13 cellular contexts compared by ENCODE assay signal in genomic region chr1:178486100-178487069, GRCh38. TPM values are rescaled to one million over a fixed set of nuclear protein-coding genes. Genes with fewer than 3 reads are reported as not detected.
DNase-seq lines count a peak whose midpoint lies in the region; ATAC-seq and TF ChIP-seq lines count a peak whose summit lies in the region.
"Had no signal": no experiment of that assay in that cellular context is flagged by ENCODE, and none has a peak within 500 bp of the region (broad histone marks: within the 10 kb centered on the region; RNA-seq: fewer than 3 reads in every experiment).

No MANE protein-coding gene starts in this region.

- H3K4me3 Mint-ChIP-seq in activated CD4-positive, alpha-beta T cell treated with anti-CD3 and anti-CD28 coated beads, Interleukin-2, amount 10 ng/mL, durations not matched to agents 24 days and 14 days: no peak overlapping the region
- H3K4me3 Mint-ChIP-seq: neural progenitor cell had no signal

- peak overlapping the region; percentile 39 to 63 for H3K4me3 ChIP-seq in ascending aorta
- peak overlapping the region; percentile 25 to 56 (median 46) for H3K4me3 ChIP-seq in heart right ventricle
- H3K4me3 ChIP-seq in retinal pigment epithelial cell (ENCODE audit: low read length): peak overlapping the region; percentile 37
- H3K4me3 ChIP-seq in MM.1S (ENCODE audit: low read length): no peak overlapping the region
- H3K4me3 ChIP-seq: neural progenitor cell had no signal

- H3K27ac ChIP-seq in ascending aorta: no peak overlapping the region
- H3K27ac ChIP-seq in heart right ventricle: no peak overlapping the region
- H3K27ac ChIP-seq in MM.1S (ENCODE audit: low read length): no peak overlapping the region
- H3K27ac ChIP-seq: neural progenitor cell had no signal

- no peaks in the 10 kb centered on the region for H3K9me3 ChIP-seq in ascending aorta
- H3K9me3 ChIP-seq in heart right ventricle: no peaks in the 10 kb centered on the region
- no peaks in the 10 kb centered on the region for H3K9me3 ChIP-seq in MM.1S (replicated peaks; ENCODE audit: insufficient read depth, low read length)

- peaks cover 5% of the 10 kb centered on the region for H3K27me3 Mint-ChIP-seq in activated CD4-positive, alpha-beta T cell treated with anti-CD3 and anti-CD28 coated beads, Interleukin-2, amount 10 ng/mL, durations not matched to agents 24 days and 14 days

- H3K4me1 ChIP-seq in ascending aorta: peaks cover 0 to 4% of the 10 kb centered on the region in 2 donors
- H3K4me1 ChIP-seq in heart right ventricle: peaks cover 2 to 26% (median 17%) of the 10 kb centered on the region in 9 donors
- no peaks in the 10 kb centered on the region for H3K4me1 ChIP-seq in MM.1S (ENCODE audit: low read length)

- no peaks in the 10 kb centered on the region for H3K4me1 Mint-ChIP-seq in activated CD4-positive, alpha-beta T cell treated with anti-CD3 and anti-CD28 coated beads, Interleukin-2, amount 10 ng/mL, durations not matched to agents 24 days and 14 days

- H4K20me1 ChIP-seq in MM.1S (ENCODE audit: insufficient read depth, low read length): no peaks in the 10 kb centered on the region

- DNase-seq in AG20443 (ENCODE audit: low spot score): peak; percentile 60
- DNase-seq in ascending aorta (ENCODE audit: low spot score in 2 of 2): no peak
- no peak for DNase-seq in heart right ventricle
- no peak for DNase-seq in retinal pigment epithelial cell (ENCODE audit: low read depth)
- DNase-seq in activated CD4-positive, alpha-beta T cell treated with anti-CD3 and anti-CD28 coated beads, Interleukin-2, amount 10 ng/mL, durations not matched to agents 24 days and 14 days: no peak
- DNase-seq in dedifferentiated amniotic fluid mesenchymal stem cell (ENCODE audit: extremely low spot score): no peak
- no peak for DNase-seq in iPS-NIHi7 (ENCODE audit: extremely low spot score)
- no peak for DNase-seq in MM.1S
- DNase-seq: NCI-H1417; stimulated activated CD4-positive, alpha-beta T cell treated with anti-CD3 and anti-CD28 coated beads, Interleukin-2, amount 100 ng/mL, for 48 hours had no signal

- H3K27me3 ChIP-seq in ascending aorta: no peaks in the 10 kb centered on the region
- H3K27me3 ChIP-seq in heart right ventricle: no peaks in the 10 kb centered on the region
- no peaks in the 10 kb centered on the region for H3K27me3 ChIP-seq in MM.1S (replicated peaks; ENCODE audit: insufficient read depth, low read length)
- H3K27me3 ChIP-seq: neural progenitor cell had no signal

- no peaks in the 10 kb centered on the region for H3K36me3 ChIP-seq in ascending aorta
- peaks cover 0 to 11% (median 0%) of the 10 kb centered on the region in 9 donors for H3K36me3 ChIP-seq in heart right ventricle
- no peaks in the 10 kb centered on the region for H3K36me3 ChIP-seq in MM.1S (replicated peaks; ENCODE audit: insufficient read depth, low read length)
- H3K36me3 ChIP-seq: neural progenitor cell had no signal

- no peak overlapping the region for H2AFZ ChIP-seq in MM.1S (ENCODE audit: low read length)
- H2AFZ ChIP-seq: neural progenitor cell had no signal

- intact Hi-C loops in ascending aorta (cut with DNase I) (loop anchor here (10.0 kb wide), 1 partner anchor 182 kb away; no protein-coding TSS in a partner anchor), heart right ventricle (cut with DNase I) (no loop called here)
- intact Hi-C loops in activated CD4-positive, alpha-beta T cell treated with anti-CD3 and anti-CD28 coated beads, Interleukin-2, amount 10 ng/mL, durations not matched to agents 24 days and 14 days (cut with micrococcal nuclease): no loop called here

- H3K9me3 Mint-ChIP-seq in activated CD4-positive, alpha-beta T cell treated with anti-CD3 and anti-CD28 coated beads, Interleukin-2, amount 10 ng/mL, durations not matched to agents 24 days and 14 days: no peaks in the 10 kb centered on the region
- H3K9me3 Mint-ChIP-seq: neural progenitor cell had no signal

- TF ChIP-seq CTCF in ascending aorta (IDR thresholded peaks at IDR 0.05) (no peak), heart right ventricle (IDR thresholded peaks at IDR 0.05) (no peak), retinal pigment epithelial cell (conservative IDR thresholded peaks at IDR 0.05; ENCODE audit: low read depth, low read length) (no peak), MM.1S (IDR thresholded peaks at IDR 0.05; ENCODE audit: low read length) (no peak)

- H3K79me2 ChIP-seq in MM.1S (ENCODE audit: low read length): no peaks in the 10 kb centered on the region

- no peak overlapping the region for H3K4me2 ChIP-seq in MM.1S (ENCODE audit: low read depth, low read length)
- H3K4me2 ChIP-seq: neural progenitor cell had no signal

- no peaks in the 10 kb centered on the region for H3K36me3 Mint-ChIP-seq in activated CD4-positive, alpha-beta T cell treated with anti-CD3 and anti-CD28 coated beads, Interleukin-2, amount 10 ng/mL, durations not matched to agents 24 days and 14 days (ENCODE audit: low read depth)

- H3K9me2 ChIP-seq in MM.1S (replicated peaks; ENCODE audit: insufficient read depth, low read length): no peaks in the 10 kb centered on the region

- H3F3A ChIP-seq in MM.1S (ENCODE audit: insufficient read depth, low read length): no peaks in the 10 kb centered on the region

- ATAC-seq in heart right ventricle: peak; percentile 18 to 72 (median 48)

- H3K9ac ChIP-seq in MM.1S (ENCODE audit: low read length): no peak overlapping the region
- H3K9ac ChIP-seq: neural progenitor cell had no signal

- H3K27ac Mint-ChIP-seq in activated CD4-positive, alpha-beta T cell treated with anti-CD3 and anti-CD28 coated beads, Interleukin-2, amount 10 ng/mL, durations not matched to agents 24 days and 14 days: no peak overlapping the region

- 26 to 30% methylated on average over 47 to 54 of the region's 54 CpGs for WGBS in heart right ventricle, 2 donors

RNA-seq across cellular contexts. Expression of gene CLEC20A, which starts 10.4 kb away (rescaled TPM):
- total RNA-seq in ascending aorta: not detected
- not detected for total RNA-seq in heart right ventricle
- polyA plus RNA-seq in heart right ventricle: not detected
- not detected in 2 replicates for total RNA-seq in activated CD4-positive, alpha-beta T cell treated with anti-CD3 and anti-CD28 coated beads, Interleukin-2, amount 10 ng/mL, durations not matched to agents 24 days and 14 days
- total RNA-seq: Daoy, subcutaneous adipose tissue had no signal

RNA-seq across cellular contexts. Expression of gene TEX35, which starts 26.5 kb away (rescaled TPM):
- not detected for total RNA-seq in ascending aorta
- total RNA-seq in heart right ventricle: under 1 TPM in 2 of 10 donors, not detected in 8; 0.09 to 0.56 TPM
- polyA plus RNA-seq in heart right ventricle: under 1 TPM in 1 of 2 donors, not detected in 1; 0.03 TPM
- total RNA-seq in activated CD4-positive, alpha-beta T cell treated with anti-CD3 and anti-CD28 coated beads, Interleukin-2, amount 10 ng/mL, durations not matched to agents 24 days and 14 days: not detected in 2 replicates
- total RNA-seq: Daoy, subcutaneous adipose tissue had no signal
